In the genomic region with DNA sequence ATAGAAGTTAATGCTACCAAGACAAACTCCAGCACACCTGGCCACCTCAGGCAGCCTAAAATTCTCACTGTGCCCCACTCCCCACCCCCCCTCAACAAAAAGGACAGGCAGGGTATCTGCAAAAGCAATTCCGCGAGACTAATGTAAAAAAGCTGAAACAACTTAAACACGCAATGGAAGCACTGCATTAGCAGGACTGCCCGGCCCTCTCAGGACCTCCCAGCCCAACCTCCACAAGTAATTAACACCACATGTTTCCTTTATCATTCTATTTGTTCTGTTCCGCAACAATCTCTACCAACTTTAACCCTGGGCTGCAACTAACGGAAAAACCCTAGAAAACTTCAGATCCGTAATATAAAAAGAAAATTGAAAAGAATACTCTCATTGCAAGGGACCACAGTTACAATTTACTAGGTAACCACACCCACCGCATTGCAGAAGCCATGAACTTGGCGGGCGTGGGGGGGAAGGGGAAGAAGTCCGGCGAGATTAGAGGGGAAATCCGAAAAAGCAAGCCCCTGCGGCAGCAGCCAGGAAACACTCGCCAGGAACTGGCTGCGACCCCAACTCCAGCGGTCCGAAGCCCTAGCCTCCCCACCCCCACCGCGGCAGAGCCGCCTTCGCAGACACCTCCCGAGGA, we compare ENCODE assay signal across 8 cellular contexts. TPM values are rescaled to one million over a fixed set of nuclear protein-coding genes. Genes with fewer than 3 reads are reported as not detected.
DNase-seq lines count a peak whose midpoint lies in the region; ATAC-seq and TF ChIP-seq lines count a peak whose summit lies in the region.

No MANE protein-coding gene starts in this region.

- no peak overlapping the region for H2BK12ac ChIP-seq in trophoblast cell (ENCODE audit: low read length)

- H3K27ac ChIP-seq in Peyer's patch (peak overlapping the region in 3 of 4 donors; percentile 58 to 67 (median 62)), trophoblast cell (ENCODE audit: low read depth, low read length) (peak overlapping the region; percentile 63)

- TF ChIP-seq CTCF in Peyer's patch (IDR thresholded peaks at IDR 0.05) (no peak), fibroblast of the aortic adventitia (IDR thresholded peaks at IDR 0.05; ENCODE audit: insufficient read depth, low read length) (no peak)

- no peak overlapping the region for H3K4me3 Mint-ChIP-seq in natural killer cell treated with Interleukin-12 subunit alpha and Interleukin-12 subunit beta and Interleukin-15 and Interleukin-18, amount 100 ng/mL, for 72 hours

- peak overlapping the region; percentile 67 for H3K9ac ChIP-seq in trophoblast cell (ENCODE audit: low read length)

- peak overlapping the region; percentile 57 for H3K4ac ChIP-seq in trophoblast cell (ENCODE audit: low read depth, low read length)

- H3K27me3 ChIP-seq in Peyer's patch (no peaks in the 10 kb centered on the region), trophoblast cell (ENCODE audit: insufficient read depth, low read length) (no peaks in the 10 kb centered on the region)

- peak; percentile 35 for DNase-seq in Daoy (ENCODE audit: low read depth)
- DNase-seq in Peyer's patch = no peak
- peak; percentile 37 for DNase-seq in fibroblast of the aortic adventitia (ENCODE audit: low read depth)
- DNase-seq in trophoblast cell = peak in 1 of 2 donors; percentile 30
- DNase-seq in natural killer cell treated with Interleukin-12 subunit alpha and Interleukin-12 subunit beta and Interleukin-15 and Interleukin-18, amount 100 ng/mL, for 72 hours (ENCODE audit: low spot score) = no peak
- no peak for DNase-seq in NCI-H524 treated with DMSO at 0.1 percent for 48 hours (lab: John Stamatoyannopoulos, UW)

- peak overlapping the region; percentile 66 for H2AFZ ChIP-seq in trophoblast cell (ENCODE audit: insufficient read depth, low read length, poor library complexity)

- peak overlapping the region; percentile 98 for H2BK5ac ChIP-seq in trophoblast cell (ENCODE audit: low read depth, low read length, poor library complexity)

- peaks cover 12% of the 10 kb centered on the region for H3K79me1 ChIP-seq in trophoblast cell (ENCODE audit: low read length)

- H4K12ac ChIP-seq in trophoblast cell (ENCODE audit: low read depth, low read length) = no peak overlapping the region

- H4K8ac ChIP-seq in trophoblast cell (ENCODE audit: low read depth, low read length) = peak overlapping the region; percentile 99

- H3K14ac ChIP-seq in trophoblast cell (ENCODE audit: low read length) = peak overlapping the region; percentile 64

- H3K4me1 Mint-ChIP-seq in natural killer cell treated with Interleukin-12 subunit alpha and Interleukin-12 subunit beta and Interleukin-15 and Interleukin-18, amount 100 ng/mL, for 72 hours (ENCODE audit: low read depth in 2 of 2) = no peaks in the 10 kb centered on the region

- H3K23ac ChIP-seq in trophoblast cell (ENCODE audit: low read length) = no peak overlapping the region

- no peaks in the 10 kb centered on the region for H3K36me3 ChIP-seq in Peyer's patch
- no peaks in the 10 kb centered on the region for H3K36me3 ChIP-seq in trophoblast cell (ENCODE audit: control insufficient read depth in 1 of 2, insufficient read depth in 2 of 2, low read length in 2 of 2)

- H2AK5ac ChIP-seq in trophoblast cell (ENCODE audit: low read length) = no peak overlapping the region

- H3K18ac ChIP-seq in trophoblast cell (ENCODE audit: low read length) = peak overlapping the region; percentile 100

- H3K4me3 ChIP-seq in Peyer's patch (peak overlapping the region; percentile 30 to 61 (median 49)), fibroblast of the aortic adventitia (ENCODE audit: low read depth, low read length) (peak overlapping the region; percentile 64), trophoblast cell (ENCODE audit: low read depth, low read length) (peak overlapping the region; percentile 81)

- H3K4me2 ChIP-seq in trophoblast cell (ENCODE audit: low read length) = peak overlapping the region; percentile 93

- H4K91ac ChIP-seq in trophoblast cell (ENCODE audit: low read depth, low read length) = peak overlapping the region; percentile 100

- peak overlapping the region; percentile 41 for H2BK120ac ChIP-seq in trophoblast cell (ENCODE audit: insufficient read depth, low read length, poor library complexity)

- no peak overlapping the region for H3K27ac Mint-ChIP-seq in natural killer cell treated with Interleukin-12 subunit alpha and Interleukin-12 subunit beta and Interleukin-15 and Interleukin-18, amount 100 ng/mL, for 72 hours

- H3K4me1 ChIP-seq in Peyer's patch (no peaks in the 10 kb centered on the region), trophoblast cell (ENCODE audit: control insufficient read depth in 1 of 2, insufficient read depth in 2 of 2, low read length in 2 of 2) (peaks cover 2 to 7% of the 10 kb centered on the region in 2 experiments)

- no CpG with 5 or more reads among the region's 23 CpGs for WGBS in trophoblast cell (ENCODE audit: extremely low coverage, insufficient coverage, insufficient read length)

- ATAC-seq in GM19463 (IDR thresholded peaks at IDR 0.05; ENCODE audit: unreplicated experiment) (no peak), GM18519 (IDR thresholded peaks at IDR 0.05; ENCODE audit: low FRiP score, unreplicated experiment) (no peak)
- no peak for ATAC-seq in natural killer cell treated with Interleukin-12 subunit alpha and Interleukin-12 subunit beta and Interleukin-15 and Interleukin-18, amount 100 ng/mL, for 72 hours

- H3K9me3 ChIP-seq in Peyer's patch = no peaks in the 10 kb centered on the region
- H3K9me3 ChIP-seq in trophoblast cell (ENCODE audit: insufficient read depth, low read depth, low read length) = no peaks in the 10 kb centered on the region

- peaks cover 14% of the 10 kb centered on the region for H3K79me2 ChIP-seq in trophoblast cell (ENCODE audit: control insufficient read depth, insufficient read depth, low read length, poor library complexity)

- no peaks in the 10 kb centered on the region for H3K36me3 Mint-ChIP-seq in natural killer cell treated with Interleukin-12 subunit alpha and Interleukin-12 subunit beta and Interleukin-15 and Interleukin-18, amount 100 ng/mL, for 72 hours

- H3K9me3 Mint-ChIP-seq in natural killer cell treated with Interleukin-12 subunit alpha and Interleukin-12 subunit beta and Interleukin-15 and Interleukin-18, amount 100 ng/mL, for 72 hours = no peaks in the 10 kb centered on the region

- H3K27me3 Mint-ChIP-seq in natural killer cell treated with Interleukin-12 subunit alpha and Interleukin-12 subunit beta and Interleukin-15 and Interleukin-18, amount 100 ng/mL, for 72 hours = peaks cover 19 to 36% of the 10 kb centered on the region in 2 donors

- no peak for TF ChIP-seq POLR2A in Peyer's patch (IDR thresholded peaks at IDR 0.05)

RNA-seq across cellular contexts. Expression of a gene that starts 1.3 kb away (rescaled TPM):
- total RNA-seq in Daoy (2014; rRNA removed; shearing (Covaris generic)) = 34.2 and 64.6 TPM in 2 replicates
- 100 to 1,000 TPM; 234 to 251 (median 248) TPM for total RNA-seq in Peyer's patch
- total RNA-seq in fibroblast of the aortic adventitia (ENCODE audit: low replicate concordance) = 28.0 and 37.3 TPM in 2 replicates
- 312 and 318 TPM in 2 replicates for polyA plus RNA-seq in trophoblast cell (2013)
- total RNA-seq in natural killer cell treated with Interleukin-12 subunit alpha and Interleukin-12 subunit beta and Interleukin-15 and Interleukin-18, amount 100 ng/mL, for 72 hours = under 1 TPM in 1 of 2 donors, not detected in 1; 0.57 TPM

Comparison
In these comparisons a context has a peak if more than half of its experiments do, and no peak if none do; other contexts are left out.
1. DNase-seq: peak in Daoy (single experiment) and fibroblast of the aortic adventitia (single experiment); none in Peyer's patch (0 of 3), natural killer cell treated with Interleukin-12 subunit alpha and Interleukin-12 subunit beta and Interleukin-15 and Interleukin-18, amount 100 ng/mL, for 72 hours (single experiment) and NCI-H524 treated with DMSO at 0.1 percent for 48 hours (single experiment).
2. RNA of a gene that starts 1.3 kb away (total RNA-seq): 234 to 251 TPM in Peyer's patch, 34.2 to 64.6 TPM in Daoy and 28.0 to 37.3 TPM in fibroblast of the aortic adventitia; 0.57 TPM in natural killer cell treated with Interleukin-12 subunit alpha and Interleukin-12 subunit beta and Interleukin-15 and Interleukin-18, amount 100 ng/mL, for 72 hours; every median in the first group is over 10 times any median in the second.
3. Peak in every context shown above with its lines, with median percentiles within 50 percentile points of each other: H3K4me3 ChIP-seq.